In the genomic region with DNA sequence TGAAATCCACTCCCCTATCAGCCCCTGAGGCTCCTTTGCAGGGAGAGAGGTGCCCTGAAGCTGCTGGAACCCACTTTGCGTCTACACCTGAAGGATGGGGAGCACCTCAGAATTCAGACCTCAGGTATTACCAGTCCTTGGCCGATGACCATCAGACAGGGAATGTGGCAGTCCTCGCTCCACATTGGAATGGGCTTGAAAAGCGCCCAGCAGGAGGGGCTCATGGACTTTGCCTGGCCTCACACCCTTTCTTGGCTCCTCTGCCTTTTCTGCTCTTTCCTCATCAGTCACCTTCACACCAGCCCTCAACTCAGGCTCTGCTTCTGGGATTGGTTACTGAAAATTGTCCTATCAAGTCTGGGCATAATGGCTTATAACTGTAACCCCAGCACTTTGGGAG, we compare ENCODE assay signal across 29 cellular contexts.
"Had no signal": no experiment of that assay in that cellular context is flagged by ENCODE, and none has a peak within 500 bp of the region (broad histone marks: within the 10 kb centered on the region; RNA-seq: fewer than 3 reads in every experiment).

No MANE protein-coding gene starts in this region.

- H3K4me1 ChIP-seq: adrenal gland, body of pancreas, psoas muscle, sigmoid colon, vagina had no signal

- H3K27me3 ChIP-seq: adrenal gland, body of pancreas, ovary, sigmoid colon, vagina had no signal

- DNase-seq: activated CD4-positive, alpha-beta T cell treated with anti-CD3 and anti-CD28 coated beads for 36 hours; activated CD4-positive, alpha-beta T cell treated with anti-CD3 and anti-CD28 coated beads, Interleukin-2, amount 50 U/mL, for 48 hours; activated CD4-positive, CD25-positive, alpha-beta regulatory T cell; activated CD8-positive, alpha-beta memory T cell treated with anti-CD3 and anti-CD28 coated beads for 24 hours; activated effector memory CD4-positive, alpha-beta T cell treated with Interleukin-2 at 50 U/mL for 16 hours; activated naive CD4-positive, alpha-beta T cell treated with Interleukin-2 at 50 U/mL for 16 hours; adrenal gland; aorta; dermis blood vessel endothelial cell; effector CD4-positive, alpha-beta T cell; kidney; left colon; midbrain; naive thymus-derived CD4-positive, alpha-beta T cell; ovary; psoas muscle; sigmoid colon; small intestine; stimulated activated CD4-positive, alpha-beta T cell treated with anti-CD3 and anti-CD28 coated beads, Interleukin-4, amount 100 ng/mL, for 4 hours; stimulated activated CD8-positive, alpha-beta memory T cell treated with anti-CD3 and anti-CD28 coated beads, Interleukin-4, amount 100 ng/mL, for 48 hours; stimulated activated naive CD8-positive, alpha-beta T cell treated with anti-CD3 and anti-CD28 coated beads, Interleukin-15, amount 100 ng/mL, for 72 hours; substantia nigra; T-helper 17 cell had no signal

- ATAC-seq: activated CD4-positive, alpha-beta T cell treated with anti-CD3 and anti-CD28 coated beads for 36 hours; body of pancreas; left colon; naive thymus-derived CD4-positive, alpha-beta T cell; psoas muscle; stimulated activated memory B cell treated with anti-CD40 and anti-IgM and Interleukin-4, amounts not matched to agents 10 μg/mL and 1 μg/mL and 100 μg/mL, for 72 hours; stimulated activated naive CD8-positive, alpha-beta T cell treated with anti-CD3 and anti-CD28 coated beads, Interleukin-15, amount 100 ng/mL, for 72 hours; T-helper 17 cell had no signal

- H3K4me3 Mint-ChIP-seq: activated CD4-positive, alpha-beta T cell treated with anti-CD3 and anti-CD28 coated beads for 36 hours; activated naive CD8-positive, alpha-beta T cell; stimulated activated memory B cell treated with anti-CD40 and anti-IgM and Interleukin-4, amounts not matched to agents 10 μg/mL and 1 μg/mL and 100 μg/mL, for 72 hours; stimulated activated naive CD8-positive, alpha-beta T cell treated with anti-CD3 and anti-CD28 coated beads, Interleukin-15, amount 100 ng/mL, for 72 hours; T-helper 17 cell; type B pancreatic cell had no signal

- H3K27ac Mint-ChIP-seq: activated CD4-positive, alpha-beta T cell treated with anti-CD3 and anti-CD28 coated beads for 36 hours; activated naive CD8-positive, alpha-beta T cell; stimulated activated memory B cell treated with anti-CD40 and anti-IgM and Interleukin-4, amounts not matched to agents 10 μg/mL and 1 μg/mL and 100 μg/mL, for 72 hours; stimulated activated naive CD8-positive, alpha-beta T cell treated with anti-CD3 and anti-CD28 coated beads, Interleukin-15, amount 100 ng/mL, for 72 hours; T-helper 17 cell; type B pancreatic cell had no signal

- H3K4me3 ChIP-seq: adrenal gland, body of pancreas, ovary, psoas muscle, sigmoid colon, vagina had no signal

- H3K36me3 ChIP-seq: adrenal gland, ovary, sigmoid colon, vagina had no signal

- H3K36me3 Mint-ChIP-seq: stimulated activated memory B cell treated with anti-CD40 and anti-IgM and Interleukin-4, amounts not matched to agents 10 μg/mL and 1 μg/mL and 100 μg/mL, for 72 hours had no signal

- H3K27ac ChIP-seq: adrenal gland, body of pancreas, epithelial cell of prostate, ovary, psoas muscle, sigmoid colon, vagina had no signal

- H3K4me1 Mint-ChIP-seq: activated CD4-positive, alpha-beta T cell treated with anti-CD3 and anti-CD28 coated beads for 36 hours; naive thymus-derived CD4-positive, alpha-beta T cell; stimulated activated memory B cell treated with anti-CD40 and anti-IgM and Interleukin-4, amounts not matched to agents 10 μg/mL and 1 μg/mL and 100 μg/mL, for 72 hours; stimulated activated naive CD8-positive, alpha-beta T cell treated with anti-CD3 and anti-CD28 coated beads, Interleukin-15, amount 100 ng/mL, for 72 hours; T-helper 17 cell had no signal
